8 cellular contexts compared by ENCODE assay signal in genomic region chr11:9003573-9004309, GRCh38. TPM values are rescaled to one million over a fixed set of nuclear protein-coding genes. Genes with fewer than 3 reads are reported as not detected.
DNase-seq lines count a peak whose midpoint lies in the region; FAIRE-seq and TF ChIP-seq lines count a peak whose summit lies in the region.

Gene NRIP3, minus strand, starts transcription at chr11:9004001. Its CDS starts 66 bp downstream, at chr11:9003935.

- peak within 1 kb of the TSS; percentile 51 for H3K4me3 ChIP-seq in endocrine pancreas (ENCODE audit: control insufficient read depth, insufficient read depth, low read length)

- H3K4me1 ChIP-seq in endocrine pancreas (ENCODE audit: control insufficient read depth, insufficient read depth, low read length), result no peaks in the 10 kb centered on the region

- H3K36me3 ChIP-seq in endocrine pancreas (ENCODE audit: control insufficient read depth, insufficient read depth, low read length), result no peaks in the 10 kb centered on the region

- no peak within 1 kb of the TSS for H3K9ac ChIP-seq in endocrine pancreas (ENCODE audit: control insufficient read depth, insufficient read depth, low read length)

- H3K9me3 ChIP-seq in endocrine pancreas (ENCODE audit: control insufficient read depth, low read length), result no peaks in the 10 kb centered on the region

- no peaks in the 10 kb centered on the region for H3K27me3 ChIP-seq in endocrine pancreas (ENCODE audit: control insufficient read depth, insufficient read depth, low read length)

- FAIRE-seq in H54 (lab: Jason Lieb, UNC), result no peak

- DNase-seq in Ammon's horn (ENCODE audit: low spot score) (peak; percentile 69), H54 (ENCODE audit: insufficient read length, low spot score) (no peak), NCI-H510A (lab: John Stamatoyannopoulos, UW) (peak; percentile 11), mesenteric fat pad (ENCODE audit: low spot score) (peak; percentile 93), NCI-H2107 treated with DMSO at 0.1 percent for 48 hours (lab: John Stamatoyannopoulos, UW; ENCODE audit: unreplicated experiment) (no peak)
- DNase-seq in activated CD8-positive, alpha-beta memory T cell treated with anti-CD3 and anti-CD28 coated beads, Interleukin-2, amount 50 U/mL, for 1 hour (ENCODE audit: extremely low read depth), result peak; percentile 65
- DNase-seq in stimulated activated CD8-positive, alpha-beta memory T cell treated with anti-CD3 and anti-CD28 coated beads, Interleukin-12 subunit alpha, Interleukin-12 subunit beta, amount 100 ng/mL, for 1 hour (ENCODE audit: low read depth), result peak; percentile 63

- peak; percentile 81 for TF ChIP-seq POLR2A in H54 (IDR thresholded peaks at IDR 0.05; ENCODE audit: low read depth, low read length)

RNA-seq across cellular contexts. Expression of gene NRIP3, which starts in this region (rescaled TPM):
- 0.87 TPM for total RNA-seq in mesenteric fat pad

Comparison
In these comparisons a context has a peak if more than half of its experiments do, and no peak if none do; other contexts are left out.
1. Peak in DNase-seq in mesenteric fat pad; RNA of the gene not detected or under 1 TPM.
2. DNase-seq: peak in Ammon's horn (single experiment), NCI-H510A (single experiment), activated CD8-positive, alpha-beta memory T cell treated with anti-CD3 and anti-CD28 coated beads, Interleukin-2, amount 50 U/mL, for 1 hour (single experiment) and stimulated activated CD8-positive, alpha-beta memory T cell treated with anti-CD3 and anti-CD28 coated beads, Interleukin-12 subunit alpha, Interleukin-12 subunit beta, amount 100 ng/mL, for 1 hour (single experiment); none in H54 (single experiment) and NCI-H2107 treated with DMSO at 0.1 percent for 48 hours (single experiment).